11 cellular contexts compared by ENCODE assay signal in genomic region chr3:50167069-50167781, GRCh38. TPM values are rescaled to one million over a fixed set of nuclear protein-coding genes. Genes with fewer than 3 reads are reported as not detected.
DNase-seq lines count a peak whose midpoint lies in the region; ATAC-seq and TF ChIP-seq lines count a peak whose summit lies in the region.
"Had no signal": no experiment of that assay in that cellular context is flagged by ENCODE, and none has a peak within 500 bp of the region (broad histone marks: within the 10 kb centered on the region; RNA-seq: fewer than 3 reads in every experiment).

No MANE protein-coding gene starts in this region.

- H3K36me3 ChIP-seq in mucosa of descending colon (ENCODE audit: low read depth) (no peaks in the 10 kb centered on the region), upper lobe of left lung (no peaks in the 10 kb centered on the region)
- H3K36me3 ChIP-seq: brain microvascular endothelial cell had no signal

- H3K27me3 ChIP-seq in upper lobe of left lung: no peaks in the 10 kb centered on the region
- H3K27me3 ChIP-seq: brain microvascular endothelial cell had no signal

- WGBS in upper lobe of left lung, 2 donors: 53 to 57% methylated on average over 10 to 16 of the region's 16 CpGs

- no peak for TF ChIP-seq EP300 in upper lobe of left lung (IDR thresholded peaks at IDR 0.05)

- no peak for TF ChIP-seq POLR2A in upper lobe of left lung (IDR thresholded peaks at IDR 0.05)

- H3K27ac ChIP-seq in coronary artery (peak overlapping the region; percentile 82 to 97), upper lobe of left lung (peak overlapping the region; percentile 74 to 95 (median 84))
- H3K27ac ChIP-seq: brain microvascular endothelial cell had no signal

- intact Hi-C loops in mucosa of descending colon (cut with DNase I, micrococcal nuclease): no loop called here

- ATAC-seq in mucosa of descending colon (peak; percentile 75), upper lobe of left lung (ENCODE audit: low FRiP score in 2 of 2) (no peak), HG03280 (IDR thresholded peaks at IDR 0.05; ENCODE audit: unreplicated experiment) (no peak), GM21786 (IDR thresholded peaks at IDR 0.05; ENCODE audit: unreplicated experiment) (no peak)

- DNase-seq in NCI-H510A treated with DMSO at 0.1 percent for 48 hours (lab: John Stamatoyannopoulos, UW) (peak; percentile 19), NCI-H510A (lab: John Stamatoyannopoulos, UW) (no peak), coronary artery (ENCODE audit: low spot score) (no peak), mucosa of descending colon (peak in 2 of 3 donors; percentile 64 to 77), upper lobe of left lung (no peak), MV-4-11 (lab: John Stamatoyannopoulos, UW) (no peak)
- DNase-seq: activated CD4-positive, alpha-beta T cell treated with anti-CD3 and anti-CD28 coated beads, Interleukin-2, amount 50 U/mL, for 48 hours; brain microvascular endothelial cell; NCI-H1436 treated with DMSO at 0.1 percent for 48 hours had no signal

- TF ChIP-seq CTCF in coronary artery (IDR thresholded peaks at IDR 0.05) (no peak), mucosa of descending colon (IDR thresholded peaks at IDR 0.05) (no peak), upper lobe of left lung (IDR thresholded peaks at IDR 0.05) (no peak)

- H3K4me3 ChIP-seq in coronary artery (peak overlapping the region; percentile 57), mucosa of descending colon (no peak overlapping the region), upper lobe of left lung (no peak overlapping the region)

- peaks cover 36% of the 10 kb centered on the region for H3K4me1 ChIP-seq in mucosa of descending colon (ENCODE audit: low read depth)
- H3K4me1 ChIP-seq in upper lobe of left lung: peaks cover 91 to 99% (median 94%) of the 10 kb centered on the region in 4 donors

- no peaks in the 10 kb centered on the region for H3K9me3 ChIP-seq in mucosa of descending colon
- no peaks in the 10 kb centered on the region for H3K9me3 ChIP-seq in upper lobe of left lung

RNA-seq across cellular contexts. Expression of gene SEMA3F, which starts 12.1 kb away (rescaled TPM):
- total RNA-seq in mucosa of descending colon (10 to 100 TPM; 10.7 to 15.3 (median 14.6) TPM), upper lobe of left lung (10 to 100 TPM in 5 of 6 donors, 1 to 10 TPM in 1; 4.2 to 76.0 (median 27.5) TPM)

RNA-seq across cellular contexts. Expression of gene GNAT1, which starts 24.2 kb away (rescaled TPM):
- total RNA-seq in mucosa of descending colon (not detected), upper lobe of left lung (under 1 TPM in 2 of 6 donors, not detected in 4; 0.10 to 0.40 TPM)

RNA-seq across cellular contexts. Expression of gene SLC38A3, which starts 37.8 kb away (rescaled TPM):
- total RNA-seq in mucosa of descending colon (under 1 TPM in 2 of 3 donors, not detected in 1; 0.29 to 0.32 TPM), upper lobe of left lung (under 1 TPM in 2 of 6 donors, not detected in 4; 0.15 to 0.17 TPM)

Comparison
In these comparisons a context has a peak if more than half of its experiments do, and no peak if none do; other contexts are left out.
1. DNase-seq: peak in NCI-H510A treated with DMSO at 0.1 percent for 48 hours (single experiment) and mucosa of descending colon (2 of 3); none in NCI-H510A (single experiment), coronary artery (single experiment), upper lobe of left lung (0 of 2) and MV-4-11 (single experiment).